Comparison of ENCODE assay signal across 8 cellular contexts in genomic region chr10:32005050-32005449, GRCh38. TPM values are rescaled to one million over a fixed set of nuclear protein-coding genes. Genes with fewer than 3 reads are reported as not detected.
A peak's percentile ranks its signal among the peaks of the same experiment; 100 is the strongest.
DNase-seq lines count a peak whose midpoint lies in the region; ATAC-seq, FAIRE-seq and TF ChIP-seq lines count a peak whose summit lies in the region.

No MANE protein-coding gene starts in this region.

- POLR2A ChIA-PET in HEK293T (lab: Yijun Ruan, JAX) = no interaction called here
- POLR2A ChIA-PET in PC-9 (lab: Charles Lee; ENCODE audit: unreplicated experiment) = no interaction called here

- no peaks in the 10 kb centered on the region for H3K9me2 ChIP-seq in PC-9 (ENCODE audit: insufficient read depth)

- no peak overlapping the region for H3K27ac ChIP-seq in PC-9
- H3K27ac ChIP-seq in astrocyte (ENCODE audit: low read depth, low read length) = no peak overlapping the region
- H3K27ac ChIP-seq in thyroid gland = no peak overlapping the region

- H3K9me3 Mint-ChIP-seq in astrocyte (ENCODE audit: unreplicated experiment) = no peaks in the 10 kb centered on the region

- peaks cover 5% of the 10 kb centered on the region for H3K36me3 Mint-ChIP-seq in astrocyte (ENCODE audit: low read depth, unreplicated experiment)

- CTCF ChIA-PET in HEK293T (lab: Yijun Ruan, JAX) = interaction anchor here (1.0 to 1.3 kb wide), 3 partner anchors 143 to 170 kb away, joined by 3 to 8 read pairs (median 6); no protein-coding TSS in a partner anchor
- CTCF ChIA-PET in PC-9 (lab: Charles Lee) = interaction anchor here (2.2 kb wide), 1 partner anchor 143 kb away, joined by 7 read pairs; no protein-coding TSS in a partner anchor

- WGBS in thyroid gland, 2 donors = 68% methylated on average over 4 of the region's 4 CpGs

- no peaks in the 10 kb centered on the region; the same call in 1 of the 2 replicates for H3F3A ChIP-seq in PC-9 (ENCODE audit: insufficient read depth, low read depth)

- no TSS peak for BruUV-seq in PC-9 (replicated peaks; lab: Mats Ljungman, UMichigan)

- H3K9me3 ChIP-seq in PC-9 (ENCODE audit: insufficient read depth, low read depth) = no peaks in the 10 kb centered on the region
- H3K9me3 ChIP-seq in astrocyte (ENCODE audit: insufficient read depth, low read depth, low read length) = no peaks in the 10 kb centered on the region
- no peaks in the 10 kb centered on the region for H3K9me3 ChIP-seq in thyroid gland

- TF ChIP-seq CTCF in PC-9 (conservative IDR thresholded peaks at IDR 0.05) (peak; percentile 65), astrocyte (IDR thresholded peaks at IDR 0.05; ENCODE audit: insufficient read depth, low read depth, low read length) (peak; percentile 59), thyroid gland (IDR thresholded peaks at IDR 0.05) (peak in 4 of 6 experiments; percentile 26 to 52 (median 34))

- no peaks in the 10 kb centered on the region for H3K4me1 ChIP-seq in PC-9 (replicated peaks; ENCODE audit: insufficient read depth)
- peaks cover 3% of the 10 kb centered on the region for H3K4me1 ChIP-seq in astrocyte (ENCODE audit: insufficient read depth, low read length)
- peaks cover 0 to 12% of the 10 kb centered on the region in 2 donors for H3K4me1 ChIP-seq in thyroid gland

- no peaks in the 10 kb centered on the region for H3K27me3 ChIP-seq in PC-9 (ENCODE audit: insufficient read depth, low read depth)
- H3K27me3 ChIP-seq in astrocyte (ENCODE audit: insufficient read depth, low read length) = no peaks in the 10 kb centered on the region
- no peaks in the 10 kb centered on the region for H3K27me3 ChIP-seq in thyroid gland

- TF ChIP-seq POLR2A in thyroid gland (IDR thresholded peaks at IDR 0.05) = no peak

- H3K4me3 ChIP-seq in PC-9 = no peak overlapping the region
- H3K4me3 ChIP-seq in astrocyte (ENCODE audit: insufficient read depth, low read depth, low read length) = no peak overlapping the region
- no peak overlapping the region for H3K4me3 ChIP-seq in thyroid gland (replicated peaks in 1 of 3)

- intact Hi-C loops in PC-9 (cut with micrococcal nuclease; ENCODE audit: unreplicated experiment) = loop anchor here (5.0 to 10.0 kb wide), 4 partner anchors 63 to 1280 kb away; partner anchors contain the start of gene ARHGAP12
- intact Hi-C loops in thyroid gland (cut with DNase I) = no loop called here

- H3K4me2 ChIP-seq in PC-9 (no peak overlapping the region), astrocyte (ENCODE audit: low read length) (no peak overlapping the region)

- H4K20me1 ChIP-seq in PC-9 (ENCODE audit: insufficient read depth) = no peaks in the 10 kb centered on the region
- peaks cover 22% of the 10 kb centered on the region for H4K20me1 ChIP-seq in astrocyte (ENCODE audit: insufficient read depth, low read length)

- H3K27me3 Mint-ChIP-seq in astrocyte (ENCODE audit: low read depth, unreplicated experiment) = no peaks in the 10 kb centered on the region

- no peak overlapping the region for H2AFZ ChIP-seq in PC-9
- H2AFZ ChIP-seq in astrocyte (ENCODE audit: low read depth, low read length) = no peak overlapping the region

- no peak overlapping the region for H3K27ac Mint-ChIP-seq in astrocyte (ENCODE audit: unreplicated experiment)

- no peak for FAIRE-seq in astrocyte (lab: Jason Lieb, UNC)

- H3K9ac ChIP-seq in astrocyte (ENCODE audit: low read length) = no peak overlapping the region

- H3K36me3 ChIP-seq in PC-9 (ENCODE audit: low read depth) = no peaks in the 10 kb centered on the region
- peaks cover 18% of the 10 kb centered on the region for H3K36me3 ChIP-seq in astrocyte (ENCODE audit: insufficient read depth, low read length)
- no peaks in the 10 kb centered on the region for H3K36me3 ChIP-seq in thyroid gland

- no peak overlapping the region for H3K4me3 Mint-ChIP-seq in astrocyte (ENCODE audit: unreplicated experiment)

- peaks cover 27% of the 10 kb centered on the region for H3K4me1 Mint-ChIP-seq in astrocyte (ENCODE audit: low read depth, unreplicated experiment)

- peak; percentile 52 for DNase-seq in SIG-M5 treated with dmso at 0.1 percent for 504 hours (lab: John Stamatoyannopoulos, UW; ENCODE audit: unreplicated experiment)
- DNase-seq in SIG-M5 (lab: John Stamatoyannopoulos, UW) = no peak
- peak; percentile 31 for DNase-seq in HEK293T (ENCODE audit: extremely low spot score)
- peak; percentile 35 to 50 for DNase-seq in PC-9
- peak; percentile 19 for DNase-seq in astrocyte (ENCODE audit: low read depth)
- DNase-seq in hippocampal formation (lab: John Stamatoyannopoulos, UW) = peak; percentile 11 to 26
- peak in 1 of 2 donors; percentile 24 for DNase-seq in thyroid gland

- no peak for ATAC-seq in HG02571 (IDR thresholded peaks at IDR 0.05; ENCODE audit: unreplicated experiment)

- H3K79me2 ChIP-seq in PC-9 (ENCODE audit: low read depth) = no peaks in the 10 kb centered on the region
- no peaks in the 10 kb centered on the region for H3K79me2 ChIP-seq in astrocyte (ENCODE audit: insufficient read depth, low read length)

TF ChIP-seq in HEK293T, 16 proteins besides CTCF, POLR2A, EP300 and RAD21:
- TF ChIP-seq SUZ12 (IDR thresholded peaks at IDR 0.05) (no peak), ARNT (IDR thresholded peaks at IDR 0.05) (no peak), FOXK2 (IDR thresholded peaks at IDR 0.05) (no peak), FOXM1 (IDR thresholded peaks at IDR 0.05; ENCODE audit: borderline replicate concordance) (no peak), NFRKB (IDR thresholded peaks at IDR 0.05) (no peak), HDGF (IDR thresholded peaks at IDR 0.05; ENCODE audit: borderline replicate concordance) (no peak), TARDBP (IDR thresholded peaks at IDR 0.05) (no peak), LEF1 (IDR thresholded peaks at IDR 0.05; ENCODE audit: borderline replicate concordance) (no peak), FOXA1 (IDR thresholded peaks at IDR 0.05) (no peak), BHLHE40 (IDR thresholded peaks at IDR 0.05; ENCODE audit: borderline replicate concordance) (no peak), ZNF384 (IDR thresholded peaks at IDR 0.05) (no peak), CTBP1 (IDR thresholded peaks at IDR 0.05; ENCODE audit: borderline replicate concordance) (no peak), SP1 (IDR thresholded peaks at IDR 0.05) (no peak), L3MBTL2 (conservative IDR thresholded peaks at IDR 0.05) (no peak), ELF4 (IDR thresholded peaks at IDR 0.05) (no peak)
- TF ChIP-seq, protein P1, sequence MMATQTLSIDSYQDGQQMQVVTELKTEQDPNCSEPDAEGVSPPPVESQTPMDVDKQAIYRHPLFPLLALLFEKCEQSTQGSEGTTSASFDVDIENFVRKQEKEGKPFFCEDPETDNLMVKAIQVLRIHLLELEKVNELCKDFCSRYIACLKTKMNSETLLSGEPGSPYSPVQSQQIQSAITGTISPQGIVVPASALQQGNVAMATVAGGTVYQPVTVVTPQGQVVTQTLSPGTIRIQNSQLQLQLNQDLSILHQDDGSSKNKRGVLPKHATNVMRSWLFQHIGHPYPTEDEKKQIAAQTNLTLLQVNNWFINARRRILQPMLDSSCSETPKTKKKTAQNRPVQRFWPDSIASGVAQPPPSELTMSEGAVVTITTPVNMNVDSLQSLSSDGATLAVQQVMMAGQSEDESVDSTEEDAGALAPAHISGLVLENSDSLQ (IDR thresholded peaks at IDR 0.05) = no peak

RNA-seq across cellular contexts. Expression of gene KIF5B, which starts 51.2 kb away (rescaled TPM):
- total RNA-seq in PC-9 (2021) (64.9 and 76.9 TPM in 2 replicates), astrocyte (160 and 170 TPM in 2 replicates), thyroid gland (100 to 1,000 TPM in 1 of 4 donors, 10 to 100 TPM in 3; 83.6 to 115 (median 92.1) TPM)
